Comparison of ENCODE assay signal across 1 cellular context in genomic region chr16:87324411-87325275, GRCh38.
TF ChIP-seq lines count a peak whose summit lies in the region.

No MANE protein-coding gene starts in this region.

TF ChIP-seq in HepG2, 621 proteins besides CTCF, POLR2A, EP300 and RAD21 (continued from another document and continues in another):
- TF ChIP-seq NONO (IDR thresholded peaks at IDR 0.05): no peak
- TF ChIP-seq NONO (CRISPR knock-in tag; conservative IDR thresholded peaks at IDR 0.05): peak; percentile 62; the same call in 1 of the 2 replicates
- TF ChIP-seq FOXM1 (CRISPR knock-in tag; IDR thresholded peaks at IDR 0.05): no peak
- TF ChIP-seq, protein P1, sequence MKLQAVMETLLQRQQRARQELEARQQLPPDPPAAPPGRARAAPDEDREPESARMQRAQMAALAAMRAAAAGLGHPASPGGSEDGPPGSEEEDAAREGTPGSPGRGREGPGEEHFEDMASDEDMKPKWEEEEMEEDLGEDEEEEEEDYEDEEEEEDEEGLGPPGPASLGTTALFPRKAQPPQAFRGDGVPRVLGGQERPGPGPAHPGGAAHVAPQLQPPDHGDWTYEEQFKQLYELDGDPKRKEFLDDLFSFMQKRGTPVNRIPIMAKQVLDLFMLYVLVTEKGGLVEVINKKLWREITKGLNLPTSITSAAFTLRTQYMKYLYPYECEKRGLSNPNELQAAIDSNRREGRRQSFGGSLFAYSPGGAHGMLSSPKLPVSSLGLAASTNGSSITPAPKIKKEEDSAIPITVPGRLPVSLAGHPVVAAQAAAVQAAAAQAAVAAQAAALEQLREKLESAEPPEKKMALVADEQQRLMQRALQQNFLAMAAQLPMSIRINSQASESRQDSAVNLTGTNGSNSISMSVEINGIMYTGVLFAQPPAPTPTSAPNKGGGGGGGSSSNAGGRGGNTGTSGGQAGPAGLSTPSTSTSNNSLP (IDR thresholded peaks at IDR 0.05; ENCODE audit: low read depth, low read length): no peak
- TF ChIP-seq CEBPB (IDR thresholded peaks at IDR 0.05; ENCODE audit: borderline replicate concordance, low read depth, low read length): no peak
- no peak for TF ChIP-seq ZNF224 (CRISPR knock-in tag; IDR thresholded peaks at IDR 0.05)
- no peak for TF ChIP-seq ZNF12 (CRISPR knock-in tag; IDR thresholded peaks at IDR 0.05)
- TF ChIP-seq HNRNPH1 (optimal IDR thresholded peaks at IDR 0.05; ENCODE audit: low read depth, low read length): no peak
- no peak for TF ChIP-seq ZNF660 (CRISPR knock-in tag; IDR thresholded peaks at IDR 0.05; ENCODE audit: borderline replicate concordance, low read depth)
- TF ChIP-seq ZNF777 (CRISPR knock-in tag; IDR thresholded peaks at IDR 0.05): no peak; the same call in 1 of the 2 replicates
- peak; percentile 83; the same call in 1 of the 2 replicates for TF ChIP-seq AKAP8 (CRISPR knock-in tag; IDR thresholded peaks at IDR 0.05)
- TF ChIP-seq TAF1 (CRISPR knock-in tag; IDR thresholded peaks at IDR 0.05): 0 out of 2 replicates have a peak, but pooled peaks have one; percentile 12
- TF ChIP-seq ZBTB25 (CRISPR knock-in tag; IDR thresholded peaks at IDR 0.05): no peak
- TF ChIP-seq, protein P2, sequence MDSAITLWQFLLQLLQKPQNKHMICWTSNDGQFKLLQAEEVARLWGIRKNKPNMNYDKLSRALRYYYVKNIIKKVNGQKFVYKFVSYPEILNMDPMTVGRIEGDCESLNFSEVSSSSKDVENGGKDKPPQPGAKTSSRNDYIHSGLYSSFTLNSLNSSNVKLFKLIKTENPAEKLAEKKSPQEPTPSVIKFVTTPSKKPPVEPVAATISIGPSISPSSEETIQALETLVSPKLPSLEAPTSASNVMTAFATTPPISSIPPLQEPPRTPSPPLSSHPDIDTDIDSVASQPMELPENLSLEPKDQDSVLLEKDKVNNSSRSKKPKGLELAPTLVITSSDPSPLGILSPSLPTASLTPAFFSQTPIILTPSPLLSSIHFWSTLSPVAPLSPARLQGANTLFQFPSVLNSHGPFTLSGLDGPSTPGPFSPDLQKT (CRISPR knock-in tag; IDR thresholded peaks at IDR 0.05; ENCODE audit: borderline replicate concordance): no peak
- TF ChIP-seq, protein P3, sequence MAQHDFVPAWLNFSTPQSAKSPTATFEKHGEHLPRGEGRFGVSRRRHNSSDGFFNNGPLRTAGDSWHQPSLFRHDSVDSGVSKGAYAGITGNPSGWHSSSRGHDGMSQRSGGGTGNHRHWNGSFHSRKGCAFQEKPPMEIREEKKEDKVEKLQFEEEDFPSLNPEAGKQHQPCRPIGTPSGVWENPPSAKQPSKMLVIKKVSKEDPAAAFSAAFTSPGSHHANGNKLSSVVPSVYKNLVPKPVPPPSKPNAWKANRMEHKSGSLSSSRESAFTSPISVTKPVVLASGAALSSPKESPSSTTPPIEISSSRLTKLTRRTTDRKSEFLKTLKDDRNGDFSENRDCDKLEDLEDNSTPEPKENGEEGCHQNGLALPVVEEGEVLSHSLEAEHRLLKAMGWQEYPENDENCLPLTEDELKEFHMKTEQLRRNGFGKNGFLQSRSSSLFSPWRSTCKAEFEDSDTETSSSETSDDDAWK (CRISPR knock-in tag; IDR thresholded peaks at IDR 0.05): no peak
- TF ChIP-seq ZNF331 (CRISPR knock-in tag; IDR thresholded peaks at IDR 0.05): no peak
- TF ChIP-seq TCF12 (IDR thresholded peaks at IDR 0.05): no peak
- TF ChIP-seq TCF12 (CRISPR knock-in tag; IDR thresholded peaks at IDR 0.05): no peak
- TF ChIP-seq ZNF746 (CRISPR knock-in tag; IDR thresholded peaks at IDR 0.05): no peak; the same call in 1 of the 2 replicates
- TF ChIP-seq STAG1 (CRISPR knock-in tag; IDR thresholded peaks at IDR 0.05): peak; percentile 65
- no peak for TF ChIP-seq KMT2A (CRISPR knock-in tag; IDR thresholded peaks at IDR 0.05)
- no peak for TF ChIP-seq NR2F1 (CRISPR knock-in tag; IDR thresholded peaks at IDR 0.05)
- TF ChIP-seq ZBTB7B (CRISPR knock-in tag; IDR thresholded peaks at IDR 0.05): 0 out of 2 replicates have a peak, but pooled peaks have one; percentile 42
- no peak for TF ChIP-seq EED (CRISPR knock-in tag; IDR thresholded peaks at IDR 0.05)
- no peak for TF ChIP-seq KLF6 (CRISPR knock-in tag; IDR thresholded peaks at IDR 0.05)
- TF ChIP-seq, protein P4, sequence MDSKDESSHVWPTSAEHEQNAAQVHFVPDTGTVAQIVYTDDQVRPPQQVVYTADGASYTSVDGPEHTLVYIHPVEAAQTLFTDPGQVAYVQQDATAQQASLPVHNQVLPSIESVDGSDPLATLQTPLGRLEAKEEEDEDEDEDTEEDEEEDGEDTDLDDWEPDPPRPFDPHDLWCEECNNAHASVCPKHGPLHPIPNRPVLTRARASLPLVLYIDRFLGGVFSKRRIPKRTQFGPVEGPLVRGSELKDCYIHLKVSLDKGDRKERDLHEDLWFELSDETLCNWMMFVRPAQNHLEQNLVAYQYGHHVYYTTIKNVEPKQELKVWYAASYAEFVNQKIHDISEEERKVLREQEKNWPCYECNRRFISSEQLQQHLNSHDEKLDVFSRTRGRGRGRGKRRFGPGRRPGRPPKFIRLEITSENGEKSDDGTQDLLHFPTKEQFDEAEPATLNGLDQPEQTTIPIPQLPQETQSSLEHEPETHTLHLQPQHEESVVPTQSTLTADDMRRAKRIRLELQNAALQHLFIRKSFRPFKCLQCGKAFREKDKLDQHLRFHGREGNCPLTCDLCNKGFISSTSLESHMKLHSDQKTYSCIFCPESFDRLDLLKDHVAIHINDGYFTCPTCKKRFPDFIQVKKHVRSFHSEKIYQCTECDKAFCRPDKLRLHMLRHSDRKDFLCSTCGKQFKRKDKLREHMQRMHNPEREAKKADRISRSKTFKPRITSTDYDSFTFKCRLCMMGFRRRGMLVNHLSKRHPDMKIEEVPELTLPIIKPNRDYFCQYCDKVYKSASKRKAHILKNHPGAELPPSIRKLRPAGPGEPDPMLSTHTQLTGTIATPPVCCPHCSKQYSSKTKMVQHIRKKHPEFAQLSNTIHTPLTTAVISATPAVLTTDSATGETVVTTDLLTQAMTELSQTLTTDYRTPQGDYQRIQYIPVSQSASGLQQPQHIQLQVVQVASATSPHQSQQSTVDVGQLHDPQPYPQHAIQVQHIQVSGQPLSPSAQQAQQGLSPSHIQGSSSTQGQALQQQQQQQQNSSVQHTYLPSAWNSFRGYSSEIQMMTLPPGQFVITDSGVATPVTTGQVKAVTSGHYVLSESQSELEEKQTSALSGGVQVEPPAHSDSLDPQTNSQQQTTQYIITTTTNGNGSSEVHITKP (CRISPR knock-in tag; IDR thresholded peaks at IDR 0.05; ENCODE audit: low read depth): no peak
- no peak for TF ChIP-seq GATAD2A (CRISPR knock-in tag; IDR thresholded peaks at IDR 0.05)
- TF ChIP-seq ZNF704 (CRISPR knock-in tag; IDR thresholded peaks at IDR 0.05; ENCODE audit: borderline replicate concordance): peak; percentile 44; the same call in 1 of the 2 replicates
- TF ChIP-seq, protein P5, sequence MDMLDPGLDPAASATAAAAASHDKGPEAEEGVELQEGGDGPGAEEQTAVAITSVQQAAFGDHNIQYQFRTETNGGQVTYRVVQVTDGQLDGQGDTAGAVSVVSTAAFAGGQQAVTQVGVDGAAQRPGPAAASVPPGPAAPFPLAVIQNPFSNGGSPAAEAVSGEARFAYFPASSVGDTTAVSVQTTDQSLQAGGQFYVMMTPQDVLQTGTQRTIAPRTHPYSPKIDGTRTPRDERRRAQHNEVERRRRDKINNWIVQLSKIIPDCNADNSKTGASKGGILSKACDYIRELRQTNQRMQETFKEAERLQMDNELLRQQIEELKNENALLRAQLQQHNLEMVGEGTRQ (IDR thresholded peaks at IDR 0.05; ENCODE audit: low read depth, low read length): no peak
- TF ChIP-seq, protein P5 (CRISPR knock-in tag; IDR thresholded peaks at IDR 0.05; ENCODE audit: borderline replicate concordance): no peak
- TF ChIP-seq THAP9 (CRISPR knock-in tag; IDR thresholded peaks at IDR 0.05; ENCODE audit: borderline replicate concordance): peak; percentile 51; the same call in 1 of the 2 replicates
- TF ChIP-seq, protein P6, sequence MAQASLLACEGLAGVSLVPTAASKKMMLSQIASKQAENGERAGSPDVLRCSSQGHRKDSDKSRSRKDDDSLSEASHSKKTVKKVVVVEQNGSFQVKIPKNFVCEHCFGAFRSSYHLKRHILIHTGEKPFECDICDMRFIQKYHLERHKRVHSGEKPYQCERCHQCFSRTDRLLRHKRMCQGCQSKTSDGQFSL (CRISPR knock-in tag; IDR thresholded peaks at IDR 0.05): no peak
- TF ChIP-seq, protein P7, sequence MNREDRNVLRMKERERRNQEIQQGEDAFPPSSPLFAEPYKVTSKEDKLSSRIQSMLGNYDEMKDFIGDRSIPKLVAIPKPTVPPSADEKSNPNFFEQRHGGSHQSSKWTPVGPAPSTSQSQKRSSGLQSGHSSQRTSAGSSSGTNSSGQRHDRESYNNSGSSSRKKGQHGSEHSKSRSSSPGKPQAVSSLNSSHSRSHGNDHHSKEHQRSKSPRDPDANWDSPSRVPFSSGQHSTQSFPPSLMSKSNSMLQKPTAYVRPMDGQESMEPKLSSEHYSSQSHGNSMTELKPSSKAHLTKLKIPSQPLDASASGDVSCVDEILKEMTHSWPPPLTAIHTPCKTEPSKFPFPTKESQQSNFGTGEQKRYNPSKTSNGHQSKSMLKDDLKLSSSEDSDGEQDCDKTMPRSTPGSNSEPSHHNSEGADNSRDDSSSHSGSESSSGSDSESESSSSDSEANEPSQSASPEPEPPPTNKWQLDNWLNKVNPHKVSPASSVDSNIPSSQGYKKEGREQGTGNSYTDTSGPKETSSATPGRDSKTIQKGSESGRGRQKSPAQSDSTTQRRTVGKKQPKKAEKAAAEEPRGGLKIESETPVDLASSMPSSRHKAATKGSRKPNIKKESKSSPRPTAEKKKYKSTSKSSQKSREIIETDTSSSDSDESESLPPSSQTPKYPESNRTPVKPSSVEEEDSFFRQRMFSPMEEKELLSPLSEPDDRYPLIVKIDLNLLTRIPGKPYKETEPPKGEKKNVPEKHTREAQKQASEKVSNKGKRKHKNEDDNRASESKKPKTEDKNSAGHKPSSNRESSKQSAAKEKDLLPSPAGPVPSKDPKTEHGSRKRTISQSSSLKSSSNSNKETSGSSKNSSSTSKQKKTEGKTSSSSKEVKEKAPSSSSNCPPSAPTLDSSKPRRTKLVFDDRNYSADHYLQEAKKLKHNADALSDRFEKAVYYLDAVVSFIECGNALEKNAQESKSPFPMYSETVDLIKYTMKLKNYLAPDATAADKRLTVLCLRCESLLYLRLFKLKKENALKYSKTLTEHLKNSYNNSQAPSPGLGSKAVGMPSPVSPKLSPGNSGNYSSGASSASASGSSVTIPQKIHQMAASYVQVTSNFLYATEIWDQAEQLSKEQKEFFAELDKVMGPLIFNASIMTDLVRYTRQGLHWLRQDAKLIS (CRISPR knock-in tag; IDR thresholded peaks at IDR 0.05): no peak
- no peak for TF ChIP-seq SATB2 (CRISPR knock-in tag; IDR thresholded peaks at IDR 0.05)
- TF ChIP-seq MAF1 (CRISPR knock-in tag; IDR thresholded peaks at IDR 0.05; ENCODE audit: borderline replicate concordance): no peak
- no peak for TF ChIP-seq FOXK1 (CRISPR knock-in tag; IDR thresholded peaks at IDR 0.05; ENCODE audit: borderline replicate concordance, low read depth)
- TF ChIP-seq REL (CRISPR knock-in tag; conservative IDR thresholded peaks at IDR 0.05): no peak
- TF ChIP-seq ZMYM4 (CRISPR knock-in tag; IDR thresholded peaks at IDR 0.05): 0 out of 2 replicates have a peak, but pooled peaks have one; percentile 11
- no peak for TF ChIP-seq MTF2 (CRISPR knock-in tag; IDR thresholded peaks at IDR 0.05; ENCODE audit: borderline replicate concordance)
